2 cellular contexts compared by ENCODE assay signal in the genomic region with DNA sequence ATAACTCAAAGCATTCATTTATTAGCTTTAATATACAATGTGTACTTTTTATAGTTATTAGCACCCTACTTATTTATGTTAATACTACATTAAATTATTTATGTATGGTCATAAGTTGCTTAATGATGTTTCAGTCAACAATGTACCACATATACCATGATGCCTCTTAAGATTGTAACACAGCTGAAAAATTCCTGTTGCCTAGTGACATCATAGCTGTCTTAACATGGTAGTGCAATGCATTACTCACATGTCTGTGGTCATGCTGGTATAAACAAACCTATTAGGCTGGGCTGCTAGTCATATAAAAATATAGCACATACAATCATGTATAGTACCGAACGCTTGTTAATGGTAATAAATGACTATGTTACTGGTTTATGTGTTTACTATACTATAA.
TF ChIP-seq lines count a peak whose summit lies in the region.

No MANE protein-coding gene starts in this region.

TF ChIP-seq in SK-N-SH treated with all-trans-retinoic acid at 6 μM for 48 hours, 23 proteins besides CTCF, POLR2A, EP300 and RAD21:
- TF ChIP-seq CSRNP3 (CRISPR knock-in tag; IDR thresholded peaks at IDR 0.05): no peak

TF ChIP-seq in SK-N-SH, 30 proteins besides CTCF, POLR2A, EP300 and RAD21:
- TF ChIP-seq RFX5 (IDR thresholded peaks at IDR 0.05; ENCODE audit: low read length) (no peak), TEAD4 (IDR thresholded peaks at IDR 0.05; ENCODE audit: borderline replicate concordance, insufficient read depth) (no peak), TAF1 (IDR thresholded peaks at IDR 0.05; ENCODE audit: borderline replicate concordance, low read depth, low read length) (no peak), GATA2 (CRISPR knock-in tag; IDR thresholded peaks at IDR 0.05) (no peak), SIN3A (IDR thresholded peaks at IDR 0.05; ENCODE audit: borderline replicate concordance, low read depth, low read length) (no peak), CHD2 (IDR thresholded peaks at IDR 0.05; ENCODE audit: low read length, partially characterized antibody) (no peak), ELF1 (IDR thresholded peaks at IDR 0.05) (no peak), FOXM1 (IDR thresholded peaks at IDR 0.05; ENCODE audit: low read depth) (no peak), MXI1 (IDR thresholded peaks at IDR 0.05; ENCODE audit: low read depth, low read length) (no peak)
- TF ChIP-seq, protein P1, sequence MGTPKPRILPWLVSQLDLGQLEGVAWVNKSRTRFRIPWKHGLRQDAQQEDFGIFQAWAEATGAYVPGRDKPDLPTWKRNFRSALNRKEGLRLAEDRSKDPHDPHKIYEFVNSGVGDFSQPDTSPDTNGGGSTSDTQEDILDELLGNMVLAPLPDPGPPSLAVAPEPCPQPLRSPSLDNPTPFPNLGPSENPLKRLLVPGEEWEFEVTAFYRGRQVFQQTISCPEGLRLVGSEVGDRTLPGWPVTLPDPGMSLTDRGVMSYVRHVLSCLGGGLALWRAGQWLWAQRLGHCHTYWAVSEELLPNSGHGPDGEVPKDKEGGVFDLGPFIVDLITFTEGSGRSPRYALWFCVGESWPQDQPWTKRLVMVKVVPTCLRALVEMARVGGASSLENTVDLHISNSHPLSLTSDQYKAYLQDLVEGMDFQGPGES (IDR thresholded peaks at IDR 0.05; ENCODE audit: low read depth, low read length): no peak
